Comparison of ENCODE assay signal across 1 cellular context in the genomic region with DNA sequence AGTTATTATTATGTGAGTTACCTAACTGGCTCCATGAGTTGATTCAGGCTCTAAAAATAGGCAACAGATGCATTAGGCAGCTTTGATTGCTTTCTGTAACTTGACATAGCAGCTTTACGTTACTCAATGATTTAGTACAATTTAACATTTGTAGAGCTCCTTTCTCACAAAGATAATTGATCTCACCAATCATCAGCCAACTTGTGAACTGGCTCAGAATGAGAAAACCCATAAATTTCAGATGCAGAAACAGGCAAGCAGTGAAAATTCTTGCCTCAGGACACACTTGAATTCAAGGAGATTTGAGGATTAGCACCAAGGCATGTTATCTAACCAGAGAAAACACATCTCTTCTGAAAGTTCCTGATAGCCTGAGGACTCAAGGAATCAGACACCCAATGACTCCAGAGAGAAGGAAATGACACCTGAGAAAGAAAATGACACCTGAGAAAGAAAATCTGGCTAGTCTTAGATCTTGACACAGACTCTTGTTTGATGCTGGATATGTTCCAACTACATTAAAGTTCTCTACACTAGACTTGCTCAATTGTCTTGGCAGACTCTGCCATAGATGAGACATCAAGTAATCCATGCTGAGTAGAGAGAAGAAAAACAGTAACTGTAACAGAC.
TF ChIP-seq lines count a peak whose summit lies in the region.

No MANE protein-coding gene starts in this region.

TF ChIP-seq in HepG2, 621 proteins besides CTCF, POLR2A, EP300 and RAD21 (continued from another document):
- TF ChIP-seq, protein P1, sequence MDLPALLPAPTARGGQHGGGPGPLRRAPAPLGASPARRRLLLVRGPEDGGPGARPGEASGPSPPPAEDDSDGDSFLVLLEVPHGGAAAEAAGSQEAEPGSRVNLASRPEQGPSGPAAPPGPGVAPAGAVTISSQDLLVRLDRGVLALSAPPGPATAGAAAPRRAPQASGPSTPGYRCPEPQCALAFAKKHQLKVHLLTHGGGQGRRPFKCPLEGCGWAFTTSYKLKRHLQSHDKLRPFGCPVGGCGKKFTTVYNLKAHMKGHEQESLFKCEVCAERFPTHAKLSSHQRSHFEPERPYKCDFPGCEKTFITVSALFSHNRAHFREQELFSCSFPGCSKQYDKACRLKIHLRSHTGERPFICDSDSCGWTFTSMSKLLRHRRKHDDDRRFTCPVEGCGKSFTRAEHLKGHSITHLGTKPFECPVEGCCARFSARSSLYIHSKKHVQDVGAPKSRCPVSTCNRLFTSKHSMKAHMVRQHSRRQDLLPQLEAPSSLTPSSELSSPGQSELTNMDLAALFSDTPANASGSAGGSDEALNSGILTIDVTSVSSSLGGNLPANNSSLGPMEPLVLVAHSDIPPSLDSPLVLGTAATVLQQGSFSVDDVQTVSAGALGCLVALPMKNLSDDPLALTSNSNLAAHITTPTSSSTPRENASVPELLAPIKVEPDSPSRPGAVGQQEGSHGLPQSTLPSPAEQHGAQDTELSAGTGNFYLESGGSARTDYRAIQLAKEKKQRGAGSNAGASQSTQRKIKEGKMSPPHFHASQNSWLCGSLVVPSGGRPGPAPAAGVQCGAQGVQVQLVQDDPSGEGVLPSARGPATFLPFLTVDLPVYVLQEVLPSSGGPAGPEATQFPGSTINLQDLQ (CRISPR knock-in tag; IDR thresholded peaks at IDR 0.05) = no peak
- TF ChIP-seq MBD4 (IDR thresholded peaks at IDR 0.05; ENCODE audit: borderline replicate concordance, low read length) (no peak), ZNF713 (CRISPR knock-in tag; IDR thresholded peaks at IDR 0.05) (no peak), HMG20A (CRISPR knock-in tag; IDR thresholded peaks at IDR 0.05; ENCODE audit: borderline replicate concordance) (no peak), HMGXB4 (CRISPR knock-in tag; IDR thresholded peaks at IDR 0.05; ENCODE audit: borderline replicate concordance in 1 of 2, low read depth in 1 of 2) (no peak), SPEN (CRISPR knock-in tag; IDR thresholded peaks at IDR 0.05; ENCODE audit: low read depth) (no peak), NRL (CRISPR knock-in tag; IDR thresholded peaks at IDR 0.05; ENCODE audit: borderline replicate concordance) (no peak), ZNF558 (CRISPR knock-in tag; IDR thresholded peaks at IDR 0.05; ENCODE audit: borderline replicate concordance) (no peak), ZNF530 (CRISPR knock-in tag; IDR thresholded peaks at IDR 0.05; ENCODE audit: low read depth) (no peak), BRF2 (CRISPR knock-in tag; IDR thresholded peaks at IDR 0.05) (no peak), TP53 (CRISPR knock-in tag; conservative IDR thresholded peaks at IDR 0.05) (no peak), ZNF367 (CRISPR knock-in tag; IDR thresholded peaks at IDR 0.05; ENCODE audit: borderline replicate concordance) (no peak), ZC3H13 (CRISPR knock-in tag; IDR thresholded peaks at IDR 0.05) (no peak), ZNF790 (CRISPR knock-in tag; IDR thresholded peaks at IDR 0.05; ENCODE audit: borderline replicate concordance) (no peak)
